In the genomic region with DNA sequence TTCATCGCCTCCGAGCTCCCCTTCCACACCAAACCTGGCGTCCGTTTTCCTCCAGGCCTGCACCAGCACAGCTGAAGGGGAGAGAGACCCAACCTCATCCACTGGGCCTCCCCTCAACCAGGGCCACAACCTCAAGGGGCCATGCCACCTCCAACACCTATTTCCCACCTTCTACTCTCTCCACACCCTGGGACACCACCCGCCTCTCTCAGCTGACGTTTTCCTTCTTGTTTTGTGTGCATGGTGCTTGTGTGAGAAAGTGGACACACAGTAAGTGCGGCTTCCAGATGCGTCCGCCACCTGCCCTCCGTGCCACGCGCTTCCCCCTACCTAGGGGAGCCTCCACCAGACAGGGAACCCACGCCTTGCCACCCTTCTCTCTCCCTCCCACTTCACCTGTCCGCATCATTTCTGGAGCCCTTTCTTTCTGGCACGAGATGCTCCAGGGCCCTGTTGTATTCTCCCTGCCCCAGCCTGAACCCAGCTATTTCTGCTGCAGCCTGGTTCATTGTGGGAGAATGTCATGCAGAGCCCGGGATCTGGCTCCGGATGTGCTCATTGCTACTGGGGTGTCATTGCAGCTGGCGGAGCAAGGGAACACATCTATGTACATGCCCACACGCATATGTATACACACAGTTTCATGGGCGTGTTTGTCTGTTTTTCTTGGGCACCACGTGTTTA, we compare ENCODE assay signal across 1 cellular context.
A peak's percentile ranks its signal among the peaks of the same experiment; 100 is the strongest.
TF ChIP-seq lines count a peak whose summit lies in the region.

No MANE protein-coding gene starts in this region.

TF ChIP-seq in GM12878, 131 proteins besides CTCF, POLR2A, EP300 and RAD21:
- TF ChIP-seq EED (IDR thresholded peaks at IDR 0.05; ENCODE audit: low read depth): no peak
- TF ChIP-seq, protein P1, sequence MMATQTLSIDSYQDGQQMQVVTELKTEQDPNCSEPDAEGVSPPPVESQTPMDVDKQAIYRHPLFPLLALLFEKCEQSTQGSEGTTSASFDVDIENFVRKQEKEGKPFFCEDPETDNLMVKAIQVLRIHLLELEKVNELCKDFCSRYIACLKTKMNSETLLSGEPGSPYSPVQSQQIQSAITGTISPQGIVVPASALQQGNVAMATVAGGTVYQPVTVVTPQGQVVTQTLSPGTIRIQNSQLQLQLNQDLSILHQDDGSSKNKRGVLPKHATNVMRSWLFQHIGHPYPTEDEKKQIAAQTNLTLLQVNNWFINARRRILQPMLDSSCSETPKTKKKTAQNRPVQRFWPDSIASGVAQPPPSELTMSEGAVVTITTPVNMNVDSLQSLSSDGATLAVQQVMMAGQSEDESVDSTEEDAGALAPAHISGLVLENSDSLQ (IDR thresholded peaks at IDR 0.05): no peak
- TF ChIP-seq, protein P2, sequence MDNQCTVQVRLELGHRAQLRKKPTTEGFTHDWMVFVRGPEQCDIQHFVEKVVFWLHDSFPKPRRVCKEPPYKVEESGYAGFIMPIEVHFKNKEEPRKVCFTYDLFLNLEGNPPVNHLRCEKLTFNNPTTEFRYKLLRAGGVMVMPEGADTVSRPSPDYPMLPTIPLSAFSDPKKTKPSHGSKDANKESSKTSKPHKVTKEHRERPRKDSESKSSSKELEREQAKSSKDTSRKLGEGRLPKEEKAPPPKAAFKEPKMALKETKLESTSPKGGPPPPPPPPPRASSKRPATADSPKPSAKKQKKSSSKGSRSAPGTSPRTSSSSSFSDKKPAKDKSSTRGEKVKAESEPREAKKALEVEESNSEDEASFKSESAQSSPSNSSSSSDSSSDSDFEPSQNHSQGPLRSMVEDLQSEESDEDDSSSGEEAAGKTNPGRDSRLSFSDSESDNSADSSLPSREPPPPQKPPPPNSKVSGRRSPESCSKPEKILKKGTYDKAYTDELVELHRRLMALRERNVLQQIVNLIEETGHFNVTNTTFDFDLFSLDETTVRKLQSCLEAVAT (IDR thresholded peaks at IDR 0.05): peak; percentile 36; the same call in 1 of the 2 replicates
- no peak for TF ChIP-seq TCF7 (IDR thresholded peaks at IDR 0.05; ENCODE audit: borderline replicate concordance)
